ENCODE assay signal across 10 cellular contexts in the genomic region with DNA sequence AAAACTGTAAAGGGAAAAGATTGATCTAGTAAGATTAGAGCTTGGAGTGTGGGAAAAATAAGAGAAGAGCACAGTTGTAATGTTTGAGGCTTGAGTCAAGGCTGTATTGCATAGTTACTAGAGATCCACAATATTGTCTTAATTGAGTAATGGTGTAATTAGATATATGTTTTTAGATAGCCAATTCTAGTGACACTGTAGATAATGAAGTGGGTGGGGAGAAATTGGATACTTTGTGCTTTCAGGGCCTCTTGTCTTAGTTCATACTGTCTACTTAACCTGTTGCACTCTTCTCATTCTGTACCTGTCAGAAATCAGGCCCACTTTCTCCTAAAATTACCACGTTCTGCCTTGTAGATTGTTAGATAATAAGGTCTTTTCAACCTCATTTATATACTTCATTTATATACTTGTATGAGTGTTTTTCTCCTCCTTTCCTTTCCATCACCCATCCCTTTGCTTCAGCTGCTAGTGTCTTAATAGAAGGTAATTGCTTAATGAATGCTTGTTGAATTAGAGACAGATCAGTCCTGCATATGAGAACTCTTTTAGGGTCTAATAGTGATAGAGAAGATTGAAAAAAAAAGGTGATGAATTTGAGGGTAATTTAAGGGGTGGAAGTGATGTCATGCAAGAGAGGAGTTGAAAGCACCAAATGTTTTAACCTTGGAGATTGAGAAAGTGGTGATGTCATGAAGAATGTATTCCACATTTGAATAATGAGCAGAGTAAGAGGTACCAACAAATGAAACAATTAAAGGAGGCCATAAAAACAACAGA. TPM values are rescaled to one million over a fixed set of nuclear protein-coding genes. Genes with fewer than 3 reads are reported as not detected.
DNase-seq lines count a peak whose midpoint lies in the region; ATAC-seq and TF ChIP-seq lines count a peak whose summit lies in the region.
"Had no signal": no experiment of that assay in that cellular context is flagged by ENCODE, and none has a peak within 500 bp of the region (broad histone marks: within the 10 kb centered on the region; RNA-seq: fewer than 3 reads in every experiment).

No MANE protein-coding gene starts in this region.

- peak overlapping the region; percentile 77 for H3K4me2 ChIP-seq in fibroblast of lung (ENCODE audit: extremely low read depth, insufficient read depth, low read length)

- H3K27me3 ChIP-seq in fibroblast of lung (ENCODE audit: control insufficient read depth, insufficient read depth, low read length): no peaks in the 10 kb centered on the region

- H3K36me3 ChIP-seq in fibroblast of lung (ENCODE audit: control insufficient read depth, insufficient read depth, low read length): no peaks in the 10 kb centered on the region

- no peaks in the 10 kb centered on the region for H3K9me3 Mint-ChIP-seq in stimulated activated effector memory CD8-positive, alpha-beta T cell treated with anti-CD3 and anti-CD28 coated beads, Interleukin-12 subunit alpha, Interleukin-12 subunit beta, amount 100 ng/mL, for 72 hours
- H3K9me3 Mint-ChIP-seq: T-cell had no signal

- H3K79me2 ChIP-seq in fibroblast of lung (ENCODE audit: control insufficient read depth, insufficient read depth, low read length): peaks cover 19% of the 10 kb centered on the region

- no peak for TF ChIP-seq CTCF in fibroblast of lung (conservative IDR thresholded peaks at IDR 0.05 in 1 of 2, IDR thresholded peaks at IDR 0.05 in 1 of 2; ENCODE audit: low read depth in 1 of 2, low read length in 2 of 2)

- peaks cover 26% of the 10 kb centered on the region for H3K4me1 Mint-ChIP-seq in stimulated activated effector memory CD8-positive, alpha-beta T cell treated with anti-CD3 and anti-CD28 coated beads, Interleukin-12 subunit alpha, Interleukin-12 subunit beta, amount 100 ng/mL, for 72 hours

- no peaks in the 10 kb centered on the region for H3K36me3 Mint-ChIP-seq in stimulated activated effector memory CD8-positive, alpha-beta T cell treated with anti-CD3 and anti-CD28 coated beads, Interleukin-12 subunit alpha, Interleukin-12 subunit beta, amount 100 ng/mL, for 72 hours
- H3K36me3 Mint-ChIP-seq: T-cell had no signal

- no peak overlapping the region for H3K27ac Mint-ChIP-seq in stimulated activated effector memory CD8-positive, alpha-beta T cell treated with anti-CD3 and anti-CD28 coated beads, Interleukin-12 subunit alpha, Interleukin-12 subunit beta, amount 100 ng/mL, for 72 hours
- H3K27ac Mint-ChIP-seq: T-cell had no signal

- H3K4me3 Mint-ChIP-seq in stimulated activated effector memory CD8-positive, alpha-beta T cell treated with anti-CD3 and anti-CD28 coated beads, Interleukin-12 subunit alpha, Interleukin-12 subunit beta, amount 100 ng/mL, for 72 hours: no peak overlapping the region
- H3K4me3 Mint-ChIP-seq: T-cell had no signal

- peaks cover 14% of the 10 kb centered on the region for H3K4me1 ChIP-seq in fibroblast of lung (ENCODE audit: control insufficient read depth, extremely low read depth, insufficient read depth, low read length)

- H3K9ac ChIP-seq in fibroblast of lung (ENCODE audit: insufficient read depth, low read length): no peak overlapping the region

- peak; percentile 76 for ATAC-seq in stimulated activated effector memory CD8-positive, alpha-beta T cell treated with anti-CD3 and anti-CD28 coated beads, Interleukin-12 subunit alpha, Interleukin-12 subunit beta, amount 100 ng/mL, for 72 hours

- DNase-seq in NCI-H2107 treated with DMSO at 0.1 percent for 48 hours (lab: John Stamatoyannopoulos, UW; ENCODE audit: unreplicated experiment) (peak; percentile 95), NCI-H2107 (lab: John Stamatoyannopoulos, UW) (no peak), NCI-H2227 (lab: John Stamatoyannopoulos, UW; ENCODE audit: unreplicated experiment) (peak; percentile 10), fibroblast of lung (ENCODE audit: low read depth in 2 of 2) (peak; percentile 63 to 65), NCI-H2196 treated with DMSO at 0.1 percent for 48 hours (lab: John Stamatoyannopoulos, UW; ENCODE audit: unreplicated experiment) (no peak), cerebellar cortex (ENCODE audit: low spot score) (no peak), cortex of kidney (lab: John Stamatoyannopoulos, UW) (no peak)
- DNase-seq in stimulated activated effector memory CD8-positive, alpha-beta T cell treated with anti-CD3 and anti-CD28 coated beads, Interleukin-12 subunit alpha, Interleukin-12 subunit beta, amount 100 ng/mL, for 72 hours (ENCODE audit: low spot score in 2 of 2): no peak
- DNase-seq: ACHN, T-cell had no signal

- no peaks in the 10 kb centered on the region for H4K20me1 ChIP-seq in fibroblast of lung (ENCODE audit: control insufficient read depth, extremely low read depth, insufficient read depth, low read length)

- no peak overlapping the region for H3K4me3 ChIP-seq in fibroblast of lung (replicated peaks in 1 of 4; ENCODE audit: control extremely low read depth in 1 of 4, insufficient read depth in 1 of 4, low read depth in 3 of 4, low read length in 4 of 4)

- no peak overlapping the region for H3K27ac ChIP-seq in fibroblast of lung (ENCODE audit: insufficient read depth, low read length)

- no peaks in the 10 kb centered on the region for H3K9me3 ChIP-seq in fibroblast of lung (ENCODE audit: control insufficient read depth, insufficient read depth, low read depth, low read length)

- H2AFZ ChIP-seq in fibroblast of lung (ENCODE audit: low read length): no peak overlapping the region

RNA-seq across cellular contexts. Expression of a gene that starts 32.0 kb away (rescaled TPM):
- total RNA-seq in fibroblast of lung: 24.7 and 28.9 TPM in 2 replicates
- 14.6 and 20.8 TPM in 2 replicates for polyA plus RNA-seq in fibroblast of lung
- 12.1 and 16.1 TPM in 2 replicates for polyA plus RNA-seq in fibroblast of lung (2012)
- polyA minus RNA-seq in fibroblast of lung (ENCODE audit: low replicate concordance): 1.8 and 3.4 TPM in 2 replicates

Comparison
In these comparisons a context has a peak if more than half of its experiments do, and no peak if none do; other contexts are left out.
1. DNase-seq: peak in NCI-H2107 treated with DMSO at 0.1 percent for 48 hours (single experiment), NCI-H2227 (single experiment) and fibroblast of lung (2 of 2); none in NCI-H2107 (single experiment), stimulated activated effector memory CD8-positive, alpha-beta T cell treated with anti-CD3 and anti-CD28 coated beads, Interleukin-12 subunit alpha, Interleukin-12 subunit beta, amount 100 ng/mL, for 72 hours (0 of 2), NCI-H2196 treated with DMSO at 0.1 percent for 48 hours (single experiment), cerebellar cortex (single experiment) and cortex of kidney (single experiment).